Comparison of ENCODE assay signal across 19 cellular contexts in the genomic region with DNA sequence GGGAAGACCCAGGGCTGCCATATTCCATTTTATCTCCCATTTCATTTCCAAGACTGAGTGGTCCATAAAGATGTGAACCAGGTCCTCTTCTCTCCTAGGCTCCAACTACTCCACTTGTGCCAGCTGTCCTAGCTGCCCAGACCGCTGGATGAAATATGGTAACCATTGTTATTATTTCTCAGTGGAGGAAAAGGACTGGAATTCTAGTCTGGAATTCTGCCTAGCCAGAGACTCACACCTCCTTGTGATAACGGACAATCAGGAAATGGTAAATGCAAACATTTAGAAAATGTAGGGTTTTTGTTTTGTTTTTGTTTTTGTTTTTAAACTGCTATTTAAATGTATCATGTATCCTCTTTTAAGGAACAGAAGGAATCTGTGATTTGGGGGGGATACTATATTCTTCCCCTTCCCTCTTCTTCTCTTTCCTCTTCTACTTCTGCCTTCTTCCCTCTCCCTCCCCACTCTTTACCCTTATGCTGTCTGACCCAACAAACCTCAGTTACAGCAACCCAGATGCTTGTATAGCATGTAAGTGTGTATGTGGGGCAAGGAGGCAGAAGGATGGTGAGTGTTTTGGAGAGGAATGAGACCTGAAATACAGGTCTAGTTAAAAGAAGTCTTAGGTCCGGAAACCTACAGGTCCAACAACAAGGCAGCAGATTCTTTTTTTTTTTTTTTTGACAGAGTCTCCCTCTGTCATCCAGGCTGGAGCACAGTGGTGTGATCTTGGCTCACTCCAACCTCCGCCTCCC. TPM values are rescaled to one million over a fixed set of nuclear protein-coding genes. Genes with fewer than 3 reads are reported as not detected.
A peak's percentile ranks its signal among the peaks of the same experiment; 100 is the strongest.
DNase-seq lines count a peak whose midpoint lies in the region; ATAC-seq and TF ChIP-seq lines count a peak whose summit lies in the region.
"Had no signal": no experiment of that assay in that cellular context is flagged by ENCODE, and none has a peak within 500 bp of the region (broad histone marks: within the 10 kb centered on the region; RNA-seq: fewer than 3 reads in every experiment).

No MANE protein-coding gene starts in this region.

- H3K36me3 Mint-ChIP-seq in activated T-cell treated with anti-CD3 and anti-CD28 coated beads, Interleukin-2, amount 50 U/mL, for 24 hours (ENCODE audit: low read depth) = peaks cover 7% of the 10 kb centered on the region
- peaks cover 42 to 55% of the 10 kb centered on the region in 2 donors for H3K36me3 Mint-ChIP-seq in CD4-positive, alpha-beta memory T cell
- peaks cover 12% of the 10 kb centered on the region for H3K36me3 Mint-ChIP-seq in activated naive CD8-positive, alpha-beta T cell treated with anti-CD3 and anti-CD28 coated beads, Interleukin-2, amount 50 U/mL, for 24 hours (ENCODE audit: low read depth)
- H3K36me3 Mint-ChIP-seq in naive thymus-derived CD4-positive, alpha-beta T cell = peaks cover 0 to 27% (median 7%) of the 10 kb centered on the region in 5 donors
- H3K36me3 Mint-ChIP-seq in osteocyte (ENCODE audit: unreplicated experiment) = no peaks in the 10 kb centered on the region

- no peaks in the 10 kb centered on the region for H3K27me3 Mint-ChIP-seq in activated T-cell treated with anti-CD3 and anti-CD28 coated beads, Interleukin-2, amount 50 U/mL, for 24 hours
- H3K27me3 Mint-ChIP-seq in CD4-positive, alpha-beta memory T cell = no peaks in the 10 kb centered on the region
- H3K27me3 Mint-ChIP-seq in activated naive CD8-positive, alpha-beta T cell treated with anti-CD3 and anti-CD28 coated beads, Interleukin-2, amount 50 U/mL, for 24 hours = no peaks in the 10 kb centered on the region
- no peaks in the 10 kb centered on the region for H3K27me3 Mint-ChIP-seq in naive thymus-derived CD4-positive, alpha-beta T cell
- H3K27me3 Mint-ChIP-seq in osteocyte (ENCODE audit: unreplicated experiment) = no peaks in the 10 kb centered on the region
- H3K27me3 Mint-ChIP-seq: B cell had no signal

- H3K27ac ChIP-seq in CD4-positive, alpha-beta memory T cell (ENCODE audit: low read depth, low read length) = peak overlapping the region; percentile 27
- H3K27ac ChIP-seq in naive thymus-derived CD4-positive, alpha-beta T cell (ENCODE audit: low read depth, low read length) = no peak overlapping the region

- CTCF ChIA-PET in CD4-positive, alpha-beta memory T cell (lab: Charles Lee; ENCODE audit: partially characterized antibody) = interaction anchor here (1.3 kb wide), 1 partner anchor 12 kb away, joined by 3 read pairs; no protein-coding TSS in a partner anchor
- CTCF ChIA-PET in naive thymus-derived CD4-positive, alpha-beta T cell (lab: Charles Lee) = interaction anchor here (0.7 kb wide), 1 partner anchor 44 kb away, joined by 3 read pairs; no protein-coding TSS in a partner anchor

- H3K27me3 ChIP-seq in CD4-positive, alpha-beta memory T cell (ENCODE audit: insufficient read depth, low read length) = no peaks in the 10 kb centered on the region
- H3K27me3 ChIP-seq in naive thymus-derived CD4-positive, alpha-beta T cell (ENCODE audit: control insufficient read depth in 2 of 2, insufficient read depth in 2 of 2, low read length in 2 of 2) = no peaks in the 10 kb centered on the region

- no peak for DNase-seq in activated T-cell treated with anti-CD3 and anti-CD28 coated beads, Interleukin-2, amount 50 U/mL, for 24 hours
- DNase-seq in activated T-cell treated with anti-CD3 and anti-CD28 coated beads for 4 hours (no peak), HPDE6-E6E7 (ENCODE audit: extremely low spot score) (no peak), osteocyte (ENCODE audit: extremely low spot score, unreplicated experiment) (no peak)
- DNase-seq in CD4-positive, alpha-beta memory T cell = no peak
- DNase-seq in activated naive CD8-positive, alpha-beta T cell treated with anti-CD3 and anti-CD28 coated beads, Interleukin-2, amount 50 U/mL, for 24 hours = no peak
- DNase-seq in naive thymus-derived CD4-positive, alpha-beta T cell = no peak
- DNase-seq: KG1, NCI-H1105 treated with DMSO at 0.1 percent for 48 hours, NCI-H187 treated with DMSO at 0.1 percent for 48 hours, NCI-H345, NCI-H524 treated with DMSO at 0.1 percent for 48 hours, PC-3, RPMI8226, SIG-M5 had no signal

- no peak for TF ChIP-seq CTCF in osteocyte (IDR thresholded peaks at IDR 0.05)

- H3K36me3 ChIP-seq in CD4-positive, alpha-beta memory T cell (ENCODE audit: insufficient read depth, low read length) = no peaks in the 10 kb centered on the region
- peaks cover 0 to 3% (median 0%) of the 10 kb centered on the region in 3 experiments for H3K36me3 ChIP-seq in naive thymus-derived CD4-positive, alpha-beta T cell (ENCODE audit: control insufficient read depth in 2 of 3, insufficient read depth in 3 of 3, low read length in 3 of 3)

- H3K4me1 ChIP-seq in CD4-positive, alpha-beta memory T cell (ENCODE audit: insufficient read depth, low read length) = peaks cover 82% of the 10 kb centered on the region
- peaks cover 31 to 38% of the 10 kb centered on the region in 2 donors for H3K4me1 ChIP-seq in naive thymus-derived CD4-positive, alpha-beta T cell (ENCODE audit: control insufficient read depth in 2 of 2, insufficient read depth in 2 of 2, low read length in 2 of 2)

- peak overlapping the region; percentile 87 for H3K27ac Mint-ChIP-seq in activated T-cell treated with anti-CD3 and anti-CD28 coated beads, Interleukin-2, amount 50 U/mL, for 24 hours
- peak overlapping the region; percentile 87 to 91 (median 88) for H3K27ac Mint-ChIP-seq in CD4-positive, alpha-beta memory T cell
- H3K27ac Mint-ChIP-seq in activated naive CD8-positive, alpha-beta T cell treated with anti-CD3 and anti-CD28 coated beads, Interleukin-2, amount 50 U/mL, for 24 hours = peak overlapping the region; percentile 7
- peak overlapping the region in 8 of 9 donors; percentile 71 to 89 (median 88) for H3K27ac Mint-ChIP-seq in naive thymus-derived CD4-positive, alpha-beta T cell
- no peak overlapping the region for H3K27ac Mint-ChIP-seq in osteocyte (ENCODE audit: unreplicated experiment)
- H3K27ac Mint-ChIP-seq: B cell had no signal

- peak overlapping the region in 1 of 2 donors; percentile 12 for H3K4me3 ChIP-seq in CD4-positive, alpha-beta memory T cell (ENCODE audit: low read length in 2 of 2)
- peak overlapping the region; percentile 19 for H3K4me3 ChIP-seq in naive thymus-derived CD4-positive, alpha-beta T cell (ENCODE audit: low read length)

- no peaks in the 10 kb centered on the region for H3K9me3 Mint-ChIP-seq in activated T-cell treated with anti-CD3 and anti-CD28 coated beads, Interleukin-2, amount 50 U/mL, for 24 hours
- H3K9me3 Mint-ChIP-seq in CD4-positive, alpha-beta memory T cell = peaks cover 0 to 3% (median 0%) of the 10 kb centered on the region in 8 donors
- H3K9me3 Mint-ChIP-seq in activated naive CD8-positive, alpha-beta T cell treated with anti-CD3 and anti-CD28 coated beads, Interleukin-2, amount 50 U/mL, for 24 hours = no peaks in the 10 kb centered on the region
- H3K9me3 Mint-ChIP-seq in naive thymus-derived CD4-positive, alpha-beta T cell = no peaks in the 10 kb centered on the region
- no peaks in the 10 kb centered on the region for H3K9me3 Mint-ChIP-seq in osteocyte (ENCODE audit: unreplicated experiment)

- intact Hi-C loops in CD4-positive, alpha-beta memory T cell (cut with micrococcal nuclease) = no loop called here
- intact Hi-C loops in naive thymus-derived CD4-positive, alpha-beta T cell (cut with micrococcal nuclease) = no loop called here

- H3K9me3 ChIP-seq in CD4-positive, alpha-beta memory T cell (ENCODE audit: control insufficient read depth in 1 of 2, low read length in 2 of 2) = no peaks in the 10 kb centered on the region
- no peaks in the 10 kb centered on the region for H3K9me3 ChIP-seq in naive thymus-derived CD4-positive, alpha-beta T cell (ENCODE audit: control insufficient read depth in 2 of 3, low read length in 3 of 3)

- H3K4me1 Mint-ChIP-seq in activated T-cell treated with anti-CD3 and anti-CD28 coated beads, Interleukin-2, amount 50 U/mL, for 24 hours (ENCODE audit: low read depth) = peaks cover 71% of the 10 kb centered on the region
- peaks cover 45 to 74% (median 61%) of the 10 kb centered on the region in 4 donors for H3K4me1 Mint-ChIP-seq in CD4-positive, alpha-beta memory T cell
- peaks cover 76% of the 10 kb centered on the region for H3K4me1 Mint-ChIP-seq in activated naive CD8-positive, alpha-beta T cell treated with anti-CD3 and anti-CD28 coated beads, Interleukin-2, amount 50 U/mL, for 24 hours
- H3K4me1 Mint-ChIP-seq in naive thymus-derived CD4-positive, alpha-beta T cell = peaks cover 23 to 77% (median 58%) of the 10 kb centered on the region in 7 donors
- no peaks in the 10 kb centered on the region for H3K4me1 Mint-ChIP-seq in osteocyte (ENCODE audit: unreplicated experiment)
- H3K4me1 Mint-ChIP-seq: B cell had no signal

- ATAC-seq in activated naive CD8-positive, alpha-beta T cell treated with anti-CD3 and anti-CD28 coated beads, Interleukin-2, amount 50 U/mL, for 24 hours = no peak
- ATAC-seq in naive thymus-derived CD4-positive, alpha-beta T cell = no peak
- ATAC-seq in HG02678 (IDR thresholded peaks at IDR 0.05; ENCODE audit: unreplicated experiment) = no peak
- ATAC-seq: PC-3 had no signal

- H3K4me3 Mint-ChIP-seq in activated T-cell treated with anti-CD3 and anti-CD28 coated beads, Interleukin-2, amount 50 U/mL, for 24 hours = peak overlapping the region; percentile 73
- H3K4me3 Mint-ChIP-seq in CD4-positive, alpha-beta memory T cell = peak overlapping the region; percentile 68 to 95 (median 86)
- peak overlapping the region; percentile 81 for H3K4me3 Mint-ChIP-seq in activated naive CD8-positive, alpha-beta T cell treated with anti-CD3 and anti-CD28 coated beads, Interleukin-2, amount 50 U/mL, for 24 hours
- peak overlapping the region in 8 of 10 donors; percentile 24 to 81 (median 58) for H3K4me3 Mint-ChIP-seq in naive thymus-derived CD4-positive, alpha-beta T cell
- no peak overlapping the region for H3K4me3 Mint-ChIP-seq in osteocyte (ENCODE audit: unreplicated experiment)
- H3K4me3 Mint-ChIP-seq: B cell had no signal

- POLR2A ChIA-PET in CD4-positive, alpha-beta memory T cell (lab: Charles Lee; ENCODE audit: partially characterized antibody) = interaction anchor here (1.3 to 2.8 kb wide), 5 partner anchors 15 to 44 kb away, joined by 4 to 32 read pairs (median 11); partner anchors contain the start of gene M6PR
- POLR2A ChIA-PET in naive thymus-derived CD4-positive, alpha-beta T cell (lab: Charles Lee) = interaction anchor here (0.5 kb wide), 1 partner anchor 694 kb away, joined by 3 read pairs; no protein-coding TSS in a partner anchor

RNA-seq across cellular contexts. Expression of gene KLRG1, which starts 5.9 kb away (rescaled TPM):
- 10 to 100 TPM; 51.2 to 55.8 TPM for total RNA-seq in CD4-positive, alpha-beta memory T cell
- 100 to 1,000 TPM in 1 of 2 donors, 10 to 100 TPM in 1; 98.9 to 161 TPM for polyA plus RNA-seq in CD4-positive, alpha-beta memory T cell
- 10 to 100 TPM in 3 of 5 experiments, 1 to 10 TPM in 2; 2.8 to 43.8 (median 26.9) TPM for total RNA-seq in naive thymus-derived CD4-positive, alpha-beta T cell
- polyA plus RNA-seq in naive thymus-derived CD4-positive, alpha-beta T cell = 10 to 100 TPM; 11.7 to 18.0 TPM
- 0.94 TPM in 1 of 2 replicates, not detected in the other for total RNA-seq in osteocyte
- total RNA-seq: A172, HT-29 had no signal

RNA-seq across cellular contexts. Expression of gene M6PR, which starts 45.8 kb away (rescaled TPM):
- 100 to 1,000 TPM; 226 to 247 TPM for total RNA-seq in CD4-positive, alpha-beta memory T cell
- polyA plus RNA-seq in CD4-positive, alpha-beta memory T cell = 100 to 1,000 TPM; 363 to 502 TPM
- total RNA-seq in naive thymus-derived CD4-positive, alpha-beta T cell = 100 to 1,000 TPM; 123 to 195 (median 176) TPM
- 100 to 1,000 TPM; 239 to 248 TPM for polyA plus RNA-seq in naive thymus-derived CD4-positive, alpha-beta T cell
- 126 and 138 TPM in 2 replicates for total RNA-seq in osteocyte
